Comparison of ENCODE assay signal across 15 cellular contexts in genomic region chr14:90523544-90523943, GRCh38.
A peak's percentile ranks its signal among the peaks of the same experiment; 100 is the strongest.
DNase-seq lines count a peak whose midpoint lies in the region; ATAC-seq and TF ChIP-seq lines count a peak whose summit lies in the region.
"Had no signal": no experiment of that assay in that cellular context is flagged by ENCODE, and none has a peak within 500 bp of the region (broad histone marks: within the 10 kb centered on the region; RNA-seq: fewer than 3 reads in every experiment).

No MANE protein-coding gene starts in this region.

- H3K9me3 ChIP-seq in HCT116 (ENCODE audit: control insufficient read depth in 1 of 2, insufficient read depth in 1 of 2, low read depth in 1 of 2, low read length in 2 of 2) (peaks cover 0 to 5% of the 10 kb centered on the region in 2 experiments; a peak in 1 of 4 replicates), ascending aorta (no peaks in the 10 kb centered on the region), skeletal muscle tissue (ENCODE audit: control insufficient read depth in 3 of 3, low read length in 3 of 3) (no peaks in the 10 kb centered on the region)

- H3K4me3 Mint-ChIP-seq in activated naive CD8-positive, alpha-beta T cell treated with anti-CD3 and anti-CD28 coated beads for 36 hours = no peak overlapping the region
- H3K4me3 Mint-ChIP-seq: naive thymus-derived CD4-positive, alpha-beta T cell had no signal

- H3K27me3 Mint-ChIP-seq in activated naive CD8-positive, alpha-beta T cell treated with anti-CD3 and anti-CD28 coated beads for 36 hours = peaks cover 3% of the 10 kb centered on the region

- no peak for DNase-seq in HCT116 (ENCODE audit: low read depth, low spot score)
- no peak for DNase-seq in ascending aorta (ENCODE audit: low spot score in 2 of 2)
- DNase-seq in fibroblast of the aortic adventitia (ENCODE audit: low read depth) = peak; percentile 32
- no peak for DNase-seq in activated naive CD8-positive, alpha-beta T cell treated with anti-CD3 and anti-CD28 coated beads for 36 hours
- no peak for DNase-seq in stimulated activated CD4-positive, alpha-beta T cell treated with anti-CD3 and anti-CD28 coated beads, Interleukin-4, amount 100 ng/mL, for 4 hours
- no peak for DNase-seq in H4 (ENCODE audit: low spot score)
- no peak for DNase-seq in sciatic nerve (ENCODE audit: low spot score)
- DNase-seq: activated CD8-positive, alpha-beta memory T cell treated with anti-CD3 and anti-CD28 coated beads for 24 hours; cortex of kidney; foreskin melanocyte; islet precursor cell; naive thymus-derived CD4-positive, alpha-beta T cell; small intestine had no signal

- intact Hi-C loops in HCT116 (cut with micrococcal nuclease) = no loop called here
- intact Hi-C loops in ascending aorta (cut with DNase I) = loop anchor here (2.0 to 10.0 kb wide), 3 partner anchors 127 to 234 kb away; partner anchors contain the start of gene CALM1
- intact Hi-C loops in sciatic nerve (cut with DNase I) = no loop called here

- peak overlapping the region; percentile 26 for H3K4me2 ChIP-seq in HCT116 (ENCODE audit: low read length)

- CTCF ChIA-PET in HCT116 (lab: Charles Lee) = interaction anchor here (0.7 kb wide), 1 partner anchor 716 kb away, joined by 3 read pairs; no protein-coding TSS in a partner anchor

- H3K27ac ChIP-seq in HCT116 (ENCODE audit: low read depth, low read length) (no peak overlapping the region), ascending aorta (peak overlapping the region; percentile 83 to 85), skeletal muscle tissue (ENCODE audit: low read depth, low read length) (peak overlapping the region; percentile 18)
- H3K27ac ChIP-seq: RWPE1 had no signal

- no peaks in the 10 kb centered on the region for H3K36me3 Mint-ChIP-seq in activated naive CD8-positive, alpha-beta T cell treated with anti-CD3 and anti-CD28 coated beads for 36 hours

- H3K9ac ChIP-seq in HCT116 (ENCODE audit: low read length) (no peak overlapping the region), skeletal muscle tissue (ENCODE audit: low read depth in 1 of 3, low read length in 3 of 3) (peak overlapping the region in 1 of 3 donors; percentile 45)

- no peaks in the 10 kb centered on the region for H4K20me1 ChIP-seq in HCT116 (ENCODE audit: insufficient read depth)

- RAD21 ChIA-PET in HCT116 (lab: Charles Lee; ENCODE audit: low non-redundant PET in 1 of 2, low total read pairs in 2 of 2, uncharacterized antibody in 2 of 2, unreplicated experiment in 2 of 2) = no interaction called here

- H3K9me3 Mint-ChIP-seq in activated naive CD8-positive, alpha-beta T cell treated with anti-CD3 and anti-CD28 coated beads for 36 hours = peaks cover 7% of the 10 kb centered on the region

- H3K27ac Mint-ChIP-seq in activated naive CD8-positive, alpha-beta T cell treated with anti-CD3 and anti-CD28 coated beads for 36 hours = no peak overlapping the region
- H3K27ac Mint-ChIP-seq: naive thymus-derived CD4-positive, alpha-beta T cell had no signal

- no peak for TF ChIP-seq RAD21 in HCT116 (IDR thresholded peaks at IDR 0.05; ENCODE audit: low read depth)

- no peak for ATAC-seq in HCT116
- ATAC-seq in sciatic nerve = no peak
- ATAC-seq: naive thymus-derived CD4-positive, alpha-beta T cell had no signal

- no peaks in the 10 kb centered on the region for H3K4me1 Mint-ChIP-seq in activated naive CD8-positive, alpha-beta T cell treated with anti-CD3 and anti-CD28 coated beads for 36 hours
- H3K4me1 Mint-ChIP-seq: naive thymus-derived CD4-positive, alpha-beta T cell had no signal

- no peak overlapping the region for H2AFZ ChIP-seq in HCT116 (ENCODE audit: low read depth, low read length, poor library complexity, severe bottlenecking)

- POLR2A ChIA-PET in HCT116 (lab: Charles Lee) = no interaction called here

- H3K4me1 ChIP-seq in HCT116 (ENCODE audit: control insufficient read depth in 1 of 2, insufficient read depth in 2 of 2, low read length in 2 of 2) (peaks cover 37 to 39% of the 10 kb centered on the region in 2 experiments), ascending aorta (peaks cover 16 to 39% of the 10 kb centered on the region in 2 donors), skeletal muscle tissue (ENCODE audit: control insufficient read depth in 3 of 3, insufficient read depth in 3 of 3, low read length in 3 of 3) (peaks cover 34 to 41% (median 38%) of the 10 kb centered on the region in 3 donors)

- H3K27me3 ChIP-seq in HCT116 (ENCODE audit: insufficient read depth, low read length) (no peaks in the 10 kb centered on the region), ascending aorta (no peaks in the 10 kb centered on the region), skeletal muscle tissue (ENCODE audit: control insufficient read depth in 3 of 3, insufficient read depth in 3 of 3, low read length in 3 of 3) (no peaks in the 10 kb centered on the region)

- no peaks in the 10 kb centered on the region for H3K79me2 ChIP-seq in HCT116 (ENCODE audit: insufficient read depth, low read length)

- TF ChIP-seq POLR2A in HCT116 (IDR thresholded peaks at IDR 0.05; ENCODE audit: borderline replicate concordance, extremely low read depth, insufficient read depth, insufficient read length) = no peak

- H3K4me3 ChIP-seq in HCT116 (replicated peaks in 1 of 2; ENCODE audit: low read depth in 1 of 2, low read length in 2 of 2) (no peak overlapping the region), ascending aorta (no peak overlapping the region), fibroblast of the aortic adventitia (ENCODE audit: low read depth, low read length) (no peak overlapping the region), skeletal muscle tissue (ENCODE audit: low read length in 3 of 3) (no peak overlapping the region)

- H3K9me2 ChIP-seq in HCT116 (ENCODE audit: insufficient read depth) = no peaks in the 10 kb centered on the region

- H3K36me3 ChIP-seq in HCT116 (ENCODE audit: control insufficient read depth in 1 of 2, insufficient read depth in 2 of 2, low read length in 2 of 2) (no peaks in the 10 kb centered on the region), ascending aorta (no peaks in the 10 kb centered on the region), skeletal muscle tissue (ENCODE audit: control insufficient read depth in 3 of 3, insufficient read depth in 3 of 3, low read length in 3 of 3) (no peaks in the 10 kb centered on the region)

- BruUV-seq in HCT116 (replicated peaks; lab: Mats Ljungman, UMichigan) = no TSS peak

- TF ChIP-seq CTCF in HCT116 (IDR thresholded peaks at IDR 0.05 in 2 of 3, conservative IDR thresholded peaks at IDR 0.05 in 1 of 3; ENCODE audit: borderline replicate concordance in 1 of 3, insufficient read depth in 1 of 3, low read depth in 2 of 3, low read length in 2 of 3) (no peak), ascending aorta (IDR thresholded peaks at IDR 0.05) (no peak), fibroblast of the aortic adventitia (IDR thresholded peaks at IDR 0.05; ENCODE audit: insufficient read depth, low read length) (no peak)

TF ChIP-seq in HCT116, 20 proteins besides CTCF, POLR2A, EP300 and RAD21 (continues in another document):
- no peak for TF ChIP-seq CBX3 (IDR thresholded peaks at IDR 0.05; ENCODE audit: low read depth)
- TF ChIP-seq EGR1 (IDR thresholded peaks at IDR 0.05; ENCODE audit: low read depth) = no peak
- no peak for TF ChIP-seq ATF3 (IDR thresholded peaks at IDR 0.05)
- no peak for TF ChIP-seq EZH2 (IDR thresholded peaks at IDR 0.05)
- TF ChIP-seq MAX (IDR thresholded peaks at IDR 0.05) = no peak
- TF ChIP-seq TCF7L2 (IDR thresholded peaks at IDR 0.05; ENCODE audit: borderline replicate concordance, extremely low read depth, insufficient read depth, insufficient read length) = no peak
- no peak for TF ChIP-seq SP1 (IDR thresholded peaks at IDR 0.05; ENCODE audit: low read depth)
- TF ChIP-seq SIN3A (IDR thresholded peaks at IDR 0.05; ENCODE audit: low read depth) = no peak
- TF ChIP-seq SRF (IDR thresholded peaks at IDR 0.05; ENCODE audit: low read depth) = no peak
- TF ChIP-seq REST (IDR thresholded peaks at IDR 0.05; ENCODE audit: low read depth) = no peak
- no peak for TF ChIP-seq ZFX (IDR thresholded peaks at IDR 0.05)
